1 cellular context compared by ENCODE assay signal in genomic region chr6:153140299-153140698, GRCh38.
TF ChIP-seq lines count a peak whose summit lies in the region.

No MANE protein-coding gene starts in this region.

TF ChIP-seq in H1, 55 proteins besides CTCF, POLR2A, EP300 and RAD21:
- TF ChIP-seq CREB1 (IDR thresholded peaks at IDR 0.05): no peak
- no peak for TF ChIP-seq GABPA (IDR thresholded peaks at IDR 0.05; ENCODE audit: borderline replicate concordance, insufficient read depth, low read length)
